Comparison of ENCODE assay signal across 22 cellular contexts in the genomic region with DNA sequence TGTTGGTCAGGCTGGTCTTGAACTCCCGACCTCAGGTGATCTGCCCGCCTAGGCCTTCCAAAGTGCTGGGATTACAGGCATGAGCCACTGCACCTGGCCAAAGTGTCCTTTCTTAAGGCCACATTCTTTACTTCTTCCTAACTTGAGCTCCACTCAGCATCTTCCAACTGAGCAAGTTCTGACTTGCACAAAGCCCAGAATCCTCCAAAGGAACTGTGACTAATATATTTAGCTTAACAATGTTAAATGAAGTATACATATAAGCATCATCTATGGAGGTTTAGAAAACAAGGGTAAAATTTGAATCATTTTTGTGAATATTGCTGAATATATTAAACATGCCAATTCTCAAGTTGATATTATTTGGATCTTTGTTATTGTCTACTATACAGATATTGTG.
"Had no signal": no experiment of that assay in that cellular context is flagged by ENCODE, and none has a peak within 500 bp of the region (broad histone marks: within the 10 kb centered on the region; RNA-seq: fewer than 3 reads in every experiment).

No MANE protein-coding gene starts in this region.

- H3K27ac Mint-ChIP-seq: activated CD4-positive, alpha-beta T cell treated with anti-CD3 and anti-CD28 coated beads for 36 hours; activated CD8-positive, alpha-beta T cell treated with anti-CD3 and anti-CD28 coated beads for 36 hours; activated T-cell treated with anti-CD3 and anti-CD28 coated beads, Interleukin-2, amount 50 U/mL, for 24 hours; neural progenitor cell; progenitor cell of endocrine pancreas had no signal

- H3K4me3 ChIP-seq: dorsolateral prefrontal cortex, esophagus muscularis mucosa, heart right ventricle, left ventricle myocardium inferior, neural progenitor cell, right atrium auricular region, tibial nerve, uterus had no signal

- H3K27me3 ChIP-seq: dorsolateral prefrontal cortex, esophagus muscularis mucosa, heart right ventricle, neural progenitor cell, right atrium auricular region, tibial nerve, uterus had no signal

- H3K27ac ChIP-seq: dorsolateral prefrontal cortex, esophagus muscularis mucosa, heart right ventricle, left ventricle myocardium inferior, neural progenitor cell, right atrium auricular region, tibial nerve, uterus had no signal

- H3K9me3 Mint-ChIP-seq: neural progenitor cell had no signal

- H3K9me3 ChIP-seq: esophagus muscularis mucosa, heart right ventricle, left ventricle myocardium inferior, right atrium auricular region, tibial nerve, uterus had no signal

- H3K4me1 ChIP-seq: esophagus muscularis mucosa, left ventricle myocardium inferior, neural progenitor cell, right atrium auricular region, uterus had no signal

- H3K36me3 Mint-ChIP-seq: neural progenitor cell had no signal

- ATAC-seq: activated CD4-positive, alpha-beta T cell treated with anti-CD3 and anti-CD28 coated beads for 36 hours; activated CD8-positive, alpha-beta T cell treated with anti-CD3 and anti-CD28 coated beads for 36 hours; activated naive CD4-positive, alpha-beta T cell treated with anti-CD3 and anti-CD28 coated beads, Interleukin-2, amount 50 U/mL, for 72 hours; heart right ventricle; SK-N-SH treated with all-trans-retinoic acid at 6 μM for 48 hours had no signal

- H3K36me3 ChIP-seq: neural progenitor cell, right atrium auricular region, uterus had no signal

- DNase-seq: activated CD4-positive, alpha-beta T cell treated with anti-CD3 and anti-CD28 coated beads for 36 hours; activated CD8-positive, alpha-beta T cell treated with anti-CD3 and anti-CD28 coated beads for 36 hours; activated effector memory CD4-positive, alpha-beta T cell treated with Interleukin-2 at 50 U/mL for 16 hours; activated T-cell treated with anti-CD3 and anti-CD28 coated beads, Interleukin-2, amount 50 U/mL, for 24 hours; amygdala; caudate nucleus; dorsolateral prefrontal cortex; heart right ventricle; left ventricle myocardium inferior; stimulated activated CD4-positive, alpha-beta T cell treated with anti-CD3 and anti-CD28 coated beads, Interleukin-12 subunit alpha, Interleukin-12 subunit beta, amount 100 ng/mL, for 4 hours; stimulated activated CD4-positive, alpha-beta T cell treated with anti-CD3 and anti-CD28 coated beads, Interleukin-1b, Interleukin-23, amount 100 ng/mL, for 48 hours; stimulated activated CD8-positive, alpha-beta memory T cell treated with anti-CD3 and anti-CD28 coated beads, Interleukin-4, amount 100 ng/mL, for 48 hours; stimulated activated naive CD4-positive, alpha-beta T cell; substantia nigra; uterus had no signal

- H3K27me3 Mint-ChIP-seq: activated CD4-positive, alpha-beta T cell treated with anti-CD3 and anti-CD28 coated beads for 36 hours; activated CD8-positive, alpha-beta T cell treated with anti-CD3 and anti-CD28 coated beads for 36 hours; activated T-cell treated with anti-CD3 and anti-CD28 coated beads, Interleukin-2, amount 50 U/mL, for 24 hours; progenitor cell of endocrine pancreas had no signal

- H3K4me3 Mint-ChIP-seq: activated CD4-positive, alpha-beta T cell treated with anti-CD3 and anti-CD28 coated beads for 36 hours; activated CD8-positive, alpha-beta T cell treated with anti-CD3 and anti-CD28 coated beads for 36 hours; activated T-cell treated with anti-CD3 and anti-CD28 coated beads, Interleukin-2, amount 50 U/mL, for 24 hours; neural progenitor cell had no signal
